9 cellular contexts compared by ENCODE assay signal in the genomic region with DNA sequence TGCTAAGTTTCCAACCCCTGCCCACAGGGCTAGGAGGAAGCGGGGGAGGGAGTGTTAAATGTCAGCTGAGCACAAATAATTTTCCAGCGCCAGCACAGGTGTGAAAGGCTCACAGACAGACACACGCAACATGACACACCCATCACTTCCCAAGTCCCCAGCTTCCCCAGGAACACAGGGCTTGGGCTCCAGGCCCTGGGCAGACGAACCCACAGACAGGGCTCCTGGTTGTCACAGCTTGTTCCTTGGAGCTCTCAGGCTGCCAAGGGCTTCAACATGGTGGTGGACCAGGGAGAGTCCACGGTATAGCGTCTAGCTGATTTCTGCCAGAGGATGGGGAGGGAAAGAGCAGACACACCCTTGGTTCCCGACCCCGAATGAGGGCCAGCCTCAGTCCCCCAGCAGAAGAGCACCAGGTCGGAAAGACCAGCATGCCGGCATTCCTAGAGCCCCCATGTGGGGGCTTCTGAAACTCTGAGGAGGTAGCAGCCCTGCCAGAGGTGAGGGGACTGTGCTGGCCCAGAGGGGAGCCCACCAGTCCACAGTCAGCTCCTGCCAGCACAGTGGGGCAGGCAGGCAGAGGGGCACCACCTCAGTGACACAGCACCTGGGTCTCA. TPM values are rescaled to one million over a fixed set of nuclear protein-coding genes. Genes with fewer than 3 reads are reported as not detected.
DNase-seq lines count a peak whose midpoint lies in the region; ATAC-seq lines count a peak whose summit lies in the region.
"Had no signal": no experiment of that assay in that cellular context is flagged by ENCODE, and none has a peak within 500 bp of the region (broad histone marks: within the 10 kb centered on the region; RNA-seq: fewer than 3 reads in every experiment).

No MANE protein-coding gene starts in this region.

- ATAC-seq in GM18519 (IDR thresholded peaks at IDR 0.05; ENCODE audit: low FRiP score, unreplicated experiment) = no peak
- ATAC-seq in GM18498 (IDR thresholded peaks at IDR 0.05; ENCODE audit: unreplicated experiment) = no peak
- ATAC-seq: right lobe of liver had no signal

- H3K4me3 ChIP-seq in CD4-positive, alpha-beta memory T cell (ENCODE audit: low read length in 2 of 2) = peak overlapping the region; percentile 71 to 86
- H3K4me3 ChIP-seq in Karpas-422 (ENCODE audit: low read length) = peak overlapping the region; percentile 96
- H3K4me3 ChIP-seq in neuronal stem cell (ENCODE audit: low read length in 2 of 2) = no peak overlapping the region

- H3K27ac Mint-ChIP-seq in CD4-positive, alpha-beta memory T cell = peak overlapping the region; percentile 96 to 98 (median 97)

- no peak overlapping the region for H2BK120ac ChIP-seq in neuronal stem cell (ENCODE audit: low read depth, low read length)

- H3K9me3 Mint-ChIP-seq in CD4-positive, alpha-beta memory T cell = peaks cover 0 to 6% (median 0%) of the 10 kb centered on the region in 8 donors

- H3K4me3 Mint-ChIP-seq in CD4-positive, alpha-beta memory T cell = peak overlapping the region; percentile 93 to 96 (median 94)

- H3K18ac ChIP-seq in neuronal stem cell (ENCODE audit: low read length) = peak overlapping the region; percentile 45

- peaks cover 6% of the 10 kb centered on the region for H3K36me3 ChIP-seq in CD4-positive, alpha-beta memory T cell (ENCODE audit: insufficient read depth, low read length)
- H3K36me3 ChIP-seq in Karpas-422 (ENCODE audit: insufficient read depth, low read length) (peaks cover 19% of the 10 kb centered on the region), neuronal stem cell (replicated peaks in 1 of 2; ENCODE audit: control insufficient read depth in 2 of 2, insufficient read depth in 2 of 2, low read length in 2 of 2) (no peaks in the 10 kb centered on the region)
- H3K36me3 ChIP-seq: right lobe of liver had no signal

- H3K27ac ChIP-seq in CD4-positive, alpha-beta memory T cell (ENCODE audit: low read depth, low read length) = peak overlapping the region; percentile 100
- H3K27ac ChIP-seq in Karpas-422 (ENCODE audit: low read length) (no peak overlapping the region), neuronal stem cell (replicated peaks; ENCODE audit: low read length) (no peak overlapping the region)
- H3K27ac ChIP-seq: right lobe of liver had no signal

- H3K9me3 ChIP-seq in CD4-positive, alpha-beta memory T cell (ENCODE audit: control insufficient read depth in 1 of 2, low read length in 2 of 2) = no peaks in the 10 kb centered on the region
- H3K9me3 ChIP-seq in Karpas-422 (ENCODE audit: low read length) = no peaks in the 10 kb centered on the region
- H3K9me3 ChIP-seq in neuronal stem cell (replicated peaks in 1 of 2; ENCODE audit: control insufficient read depth in 2 of 2, insufficient read depth in 1 of 2, low read depth in 1 of 2, low read length in 2 of 2) = no peaks in the 10 kb centered on the region
- H3K9me3 ChIP-seq: right lobe of liver had no signal

- no peak overlapping the region for H3K14ac ChIP-seq in neuronal stem cell (ENCODE audit: low read length)

- H3K4ac ChIP-seq in neuronal stem cell (ENCODE audit: low read length) = no peak overlapping the region

- no CpG with 5 or more reads among the region's 10 CpGs for WGBS in neuronal stem cell (ENCODE audit: extremely low coverage in 2 of 2, insufficient read length in 2 of 2, insufficient replicate concordance in 1 of 2), 2 donors

- H4K20me1 ChIP-seq in Karpas-422 (ENCODE audit: insufficient read depth, low read depth, low read length) = peaks cover 23% of the 10 kb centered on the region

- H2BK5ac ChIP-seq in neuronal stem cell (ENCODE audit: low read length) = no peak overlapping the region

- no peak overlapping the region for H2AFZ ChIP-seq in Karpas-422 (ENCODE audit: low read length)
- H2AFZ ChIP-seq in neuronal stem cell (ENCODE audit: low read length) = no peak overlapping the region

- peaks cover 28 to 76% (median 46%) of the 10 kb centered on the region in 4 donors for H3K4me1 Mint-ChIP-seq in CD4-positive, alpha-beta memory T cell

- H2BK12ac ChIP-seq in neuronal stem cell (ENCODE audit: low read length) = peak overlapping the region; percentile 60

- H3K4me2 ChIP-seq in Karpas-422 (ENCODE audit: low read depth, low read length, poor library complexity, severe bottlenecking) (peak overlapping the region; percentile 79), neuronal stem cell (ENCODE audit: insufficient read depth, low read length, poor library complexity, severe bottlenecking) (no peak overlapping the region)

- intact Hi-C loops in CD4-positive, alpha-beta memory T cell (cut with micrococcal nuclease) = no loop called here

- POLR2A ChIA-PET in CD4-positive, alpha-beta memory T cell (lab: Charles Lee; ENCODE audit: partially characterized antibody) = interaction anchor here (0.6 to 12.4 kb wide), 9 partner anchors 18 to 395 kb away, joined by 3 to 285 read pairs (median 4); a partner anchor contains a TSS

- H3K27me3 ChIP-seq in CD4-positive, alpha-beta memory T cell (ENCODE audit: insufficient read depth, low read length) = no peaks in the 10 kb centered on the region
- H3K27me3 ChIP-seq in Karpas-422 (ENCODE audit: low read length) (no peaks in the 10 kb centered on the region), neuronal stem cell (ENCODE audit: control insufficient read depth in 3 of 3, insufficient read depth in 3 of 3, low read depth in 1 of 3, low read length in 3 of 3) (peaks cover 6 to 71% (median 29%) of the 10 kb centered on the region in 3 experiments)
- H3K27me3 ChIP-seq: right lobe of liver had no signal

- H3K23ac ChIP-seq in neuronal stem cell (ENCODE audit: low read depth, low read length, poor library complexity) = no peak overlapping the region

- H3K27me3 Mint-ChIP-seq in CD4-positive, alpha-beta memory T cell = no peaks in the 10 kb centered on the region

- peaks cover 3 to 42% of the 10 kb centered on the region in 2 donors for H3K36me3 Mint-ChIP-seq in CD4-positive, alpha-beta memory T cell

- DNase-seq in CD4-positive, alpha-beta memory T cell = peak in 2 of 5 donors; percentile 42 to 71
- DNase-seq in Karpas-422 (no peak), neuronal stem cell (ENCODE audit: low spot score) (no peak), SKM-1 (lab: John Stamatoyannopoulos, UW; ENCODE audit: unreplicated experiment) (no peak), CD1c-positive myeloid dendritic cell (ENCODE audit: extremely low spot score) (no peak)
- peak; percentile 63 to 64 for DNase-seq in activated T-cell treated with anti-CD3 and anti-CD28 coated beads, Interleukin-2, amount 50 U/mL, for 48 hours

- H4K91ac ChIP-seq in neuronal stem cell (ENCODE audit: low read depth, low read length, poor library complexity) = no peak overlapping the region

- no peaks in the 10 kb centered on the region for H3K9me2 ChIP-seq in Karpas-422 (replicated peaks; ENCODE audit: insufficient read depth, low read length)

- H3K4me1 ChIP-seq in CD4-positive, alpha-beta memory T cell (ENCODE audit: insufficient read depth, low read length) = peaks cover 54% of the 10 kb centered on the region
- peaks cover 50% of the 10 kb centered on the region for H3K4me1 ChIP-seq in Karpas-422 (ENCODE audit: low read length)
- peaks cover 14% of the 10 kb centered on the region in 2 donors for H3K4me1 ChIP-seq in neuronal stem cell (ENCODE audit: control insufficient read depth in 2 of 2, insufficient read depth in 1 of 2, low read depth in 1 of 2, low read length in 2 of 2)
- H3K4me1 ChIP-seq: right lobe of liver had no signal

- peaks cover 4% of the 10 kb centered on the region for H3K79me1 ChIP-seq in neuronal stem cell (ENCODE audit: low read depth, low read length)

- H3K79me2 ChIP-seq in Karpas-422 (ENCODE audit: low read length) = peaks cover 7% of the 10 kb centered on the region

- H2AK5ac ChIP-seq in neuronal stem cell (ENCODE audit: low read depth, low read length) = peak overlapping the region; percentile 2

- H3K9ac ChIP-seq in Karpas-422 (ENCODE audit: low read length) (peak overlapping the region; percentile 96), neuronal stem cell (ENCODE audit: low read depth, low read length, poor library complexity) (no peak overlapping the region)

- H4K8ac ChIP-seq in neuronal stem cell (ENCODE audit: low read depth, low read length) = no peak overlapping the region

- H2BK15ac ChIP-seq in neuronal stem cell (ENCODE audit: low read length) = no peak overlapping the region

- CTCF ChIA-PET in CD4-positive, alpha-beta memory T cell (lab: Charles Lee; ENCODE audit: partially characterized antibody) = interaction anchor here (0.5 to 14.8 kb wide), 9 partner anchors 9 to 151 kb away, joined by 3 to 648 read pairs (median 8); no protein-coding TSS in a partner anchor

RNA-seq across cellular contexts. Expression of a gene that starts 1.9 kb away (rescaled TPM):
- total RNA-seq in CD4-positive, alpha-beta memory T cell = 10 to 100 TPM; 33.4 to 34.6 TPM
- polyA plus RNA-seq in CD4-positive, alpha-beta memory T cell = 100 to 1,000 TPM in 1 of 2 donors, 10 to 100 TPM in 1; 48.2 to 303 TPM
- 25.1 and 45.2 TPM in 2 replicates for total RNA-seq in Karpas-422 (2014; rRNA removed; shearing (Covaris generic); ENCODE audit: low replicate concordance)
- 0.59 TPM for polyA plus RNA-seq in neuronal stem cell (2013, experiment 1 of 2)
- polyA plus RNA-seq in neuronal stem cell (2013, experiment 2 of 2) = 0.58 TPM

RNA-seq across cellular contexts. Expression of a gene that starts 5.0 kb away (rescaled TPM):
- 1 to 10 TPM in 1 of 2 experiments, not detected in 1; 1.3 TPM for total RNA-seq in CD4-positive, alpha-beta memory T cell
- polyA plus RNA-seq in CD4-positive, alpha-beta memory T cell = under 1 TPM in 1 of 2 donors, not detected in 1; 0.48 TPM
- not detected in 2 replicates for total RNA-seq in Karpas-422 (2014; rRNA removed; shearing (Covaris generic); ENCODE audit: low replicate concordance)
- polyA plus RNA-seq in neuronal stem cell (2013, experiment 1 of 2) = not detected
- 0.04 TPM for polyA plus RNA-seq in neuronal stem cell (2013, experiment 2 of 2)
- total RNA-seq: right lobe of liver had no signal

RNA-seq across cellular contexts. Expression of a gene that starts 27.0 kb away (rescaled TPM):
- total RNA-seq in CD4-positive, alpha-beta memory T cell = not detected
- not detected for polyA plus RNA-seq in CD4-positive, alpha-beta memory T cell
- total RNA-seq in Karpas-422 (2014; rRNA removed; shearing (Covaris generic); ENCODE audit: low replicate concordance) = not detected in 2 replicates
- polyA plus RNA-seq in neuronal stem cell (2013, experiment 1 of 2) = 3.6 TPM
- 3.7 TPM for polyA plus RNA-seq in neuronal stem cell (2013, experiment 2 of 2)

Comparison
In these comparisons a context has a peak if more than half of its experiments do, and no peak if none do; other contexts are left out.
1. DNase-seq: peak in activated T-cell treated with anti-CD3 and anti-CD28 coated beads, Interleukin-2, amount 50 U/mL, for 48 hours (2 of 2); none in Karpas-422 (single experiment), neuronal stem cell (single experiment), SKM-1 (single experiment) and CD1c-positive myeloid dendritic cell (single experiment).
2. H3K4me3 ChIP-seq: peak in CD4-positive, alpha-beta memory T cell (2 of 2) and Karpas-422 (single experiment); none in neuronal stem cell (0 of 2).